Comparison of ENCODE assay signal across 25 cellular contexts in genomic region chrX:140509468-140510305, GRCh38. TPM values are rescaled to one million over a fixed set of nuclear protein-coding genes. Genes with fewer than 3 reads are reported as not detected.
"Had no signal": no experiment of that assay in that cellular context is flagged by ENCODE, and none has a peak within 500 bp of the region (broad histone marks: within the 10 kb centered on the region; RNA-seq: fewer than 3 reads in every experiment).

No MANE protein-coding gene starts in this region.

- ATAC-seq: activated CD4-positive, alpha-beta T cell treated with anti-CD3 and anti-CD28 coated beads for 36 hours; activated T-cell treated with anti-CD3 and anti-CD28 coated beads, Interleukin-2, amount 50 U/mL, for 4 hours; left lung; naive thymus-derived CD8-positive, alpha-beta T cell; right cardiac atrium had no signal

- H3K27ac Mint-ChIP-seq: activated CD4-positive, alpha-beta memory T cell treated with anti-CD3 and anti-CD28 coated beads, Interleukin-2, amount 10 ng/mL, durations not matched to agents 7 days and 5 days; activated CD4-positive, alpha-beta T cell treated with anti-CD3 and anti-CD28 coated beads for 36 hours; activated naive CD8-positive, alpha-beta T cell; brain had no signal

- H3K9me3 ChIP-seq: esophagus muscularis mucosa, left lung, transverse colon had no signal

- DNase-seq: activated CD4-positive, alpha-beta memory T cell treated with anti-CD3 and anti-CD28 coated beads, Interleukin-2, amount 10 ng/mL, durations not matched to agents 7 days and 5 days; activated CD4-positive, alpha-beta T cell treated with anti-CD3 and anti-CD28 coated beads for 36 hours; activated gamma-delta T cell; activated T-cell treated with anti-CD3 and anti-CD28 coated beads, Interleukin-2, amount 50 U/mL, for 4 hours; amygdala; hippocampal formation; left lung; naive thymus-derived CD8-positive, alpha-beta T cell; occipital lobe; right cardiac atrium; small intestine; stimulated activated CD4-positive, alpha-beta T cell treated with anti-CD3 and anti-CD28 coated beads, Interleukin-4, amount 100 ng/mL, for 24 hours; stimulated activated naive CD4-positive, alpha-beta T cell treated with Interleukin-2 at 50 U/mL for 16 hours; transverse colon; WERI-Rb-1 had no signal

- H3K4me3 ChIP-seq: coronary artery, esophagus muscularis mucosa, left lung, transverse colon had no signal

- H3K4me3 Mint-ChIP-seq: activated CD4-positive, alpha-beta memory T cell treated with anti-CD3 and anti-CD28 coated beads, Interleukin-2, amount 10 ng/mL, durations not matched to agents 7 days and 5 days; activated CD4-positive, alpha-beta T cell treated with anti-CD3 and anti-CD28 coated beads for 36 hours; activated naive CD8-positive, alpha-beta T cell; activated T-cell treated with anti-CD3 and anti-CD28 coated beads, Interleukin-2, amount 50 U/mL, for 4 hours; central memory CD8-positive, alpha-beta T cell; naive thymus-derived CD8-positive, alpha-beta T cell had no signal

- H3K4me1 ChIP-seq: left lung had no signal

- H3K9me3 Mint-ChIP-seq: activated CD4-positive, alpha-beta memory T cell treated with anti-CD3 and anti-CD28 coated beads, Interleukin-2, amount 10 ng/mL, durations not matched to agents 7 days and 5 days; activated T-cell treated with anti-CD3 and anti-CD28 coated beads, Interleukin-2, amount 50 U/mL, for 4 hours; central memory CD8-positive, alpha-beta T cell had no signal

- H3K4me1 Mint-ChIP-seq: activated CD4-positive, alpha-beta memory T cell treated with anti-CD3 and anti-CD28 coated beads, Interleukin-2, amount 10 ng/mL, durations not matched to agents 7 days and 5 days; central memory CD8-positive, alpha-beta T cell; naive thymus-derived CD8-positive, alpha-beta T cell had no signal

- H3K27ac ChIP-seq: coronary artery, esophagus muscularis mucosa, left lung, transverse colon, WERI-Rb-1 had no signal

- H3K36me3 Mint-ChIP-seq: activated naive CD8-positive, alpha-beta T cell; brain; naive thymus-derived CD8-positive, alpha-beta T cell had no signal

- H3K36me3 ChIP-seq: esophagus muscularis mucosa, left lung, transverse colon, WERI-Rb-1 had no signal

- FAIRE-seq: islet of Langerhans, small intestine had no signal

RNA-seq across cellular contexts. Expression of gene SOX3, which starts 4.8 kb away (rescaled TPM):
- total RNA-seq: activated CD4-positive, alpha-beta memory T cell treated with anti-CD3 and anti-CD28 coated beads, Interleukin-2, amount 10 ng/mL, durations not matched to agents 7 days and 5 days; activated CD4-positive, alpha-beta T cell treated with anti-CD3 and anti-CD28 coated beads for 36 hours; activated T-cell treated with anti-CD3 and anti-CD28 coated beads, Interleukin-2, amount 50 U/mL, for 4 hours; esophagus muscularis mucosa; fibroblast of villous mesenchyme; left lung; mucosa of gallbladder; naive thymus-derived CD8-positive, alpha-beta T cell; posterior vena cava; right cardiac atrium; T-helper 1 cell treated with Interleukin-12 subunit alpha and Interleukin-12 subunit beta and Interleukin-4 antibody, amounts not matched to agents 30 ng/mL and 1 ng/mL, for 36 hours; transverse colon had no signal
- polyA plus RNA-seq: naive thymus-derived CD8-positive, alpha-beta T cell; right cardiac atrium; small intestine had no signal
